ENCODE assay signal across 10 cellular contexts in the genomic region with DNA sequence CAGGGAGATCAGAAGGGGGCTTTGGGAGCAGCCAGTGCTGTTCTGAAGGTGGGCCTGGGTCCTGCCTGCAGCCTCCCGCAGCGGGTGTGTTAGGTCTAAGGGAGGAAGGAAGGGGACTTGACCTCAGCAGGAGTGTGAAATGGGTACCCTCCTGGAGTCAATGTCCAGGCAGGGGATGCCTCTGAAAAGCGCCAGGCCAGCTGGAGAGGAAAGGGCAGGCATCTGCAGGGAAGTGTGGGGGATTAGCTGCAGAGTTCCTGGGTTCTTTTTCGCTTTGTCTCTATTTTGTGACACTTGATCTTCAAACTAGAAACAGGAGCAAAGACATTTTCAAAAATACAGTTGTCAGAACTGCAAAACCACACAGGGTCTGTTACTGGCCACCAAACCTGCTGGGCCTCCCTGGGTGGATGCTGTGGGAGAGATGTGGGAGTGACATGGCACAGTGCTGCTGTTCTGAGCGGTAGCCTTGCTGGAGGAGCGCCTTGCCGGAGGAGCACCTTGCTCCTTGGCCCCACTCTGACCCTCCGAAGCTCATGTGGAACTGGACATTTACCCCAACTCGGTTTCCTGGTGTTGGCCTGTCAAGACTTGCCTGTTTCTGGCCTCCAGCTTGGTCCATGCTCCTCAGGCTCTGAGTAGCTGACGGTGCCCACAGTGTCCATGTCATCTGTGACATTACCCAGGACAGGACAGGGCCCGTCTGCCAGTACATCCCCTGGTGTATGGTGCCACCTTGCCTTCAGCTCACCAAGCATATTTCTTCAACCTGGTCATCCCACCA. TPM values are rescaled to one million over a fixed set of nuclear protein-coding genes. Genes with fewer than 3 reads are reported as not detected.
A peak's percentile ranks its signal among the peaks of the same experiment; 100 is the strongest.
DNase-seq lines count a peak whose midpoint lies in the region; ATAC-seq and TF ChIP-seq lines count a peak whose summit lies in the region.
"Had no signal": no experiment of that assay in that cellular context is flagged by ENCODE, and none has a peak within 500 bp of the region (broad histone marks: within the 10 kb centered on the region; RNA-seq: fewer than 3 reads in every experiment).

No MANE protein-coding gene starts in this region.

- H3K9me3 ChIP-seq in gastroesophageal sphincter: no peaks in the 10 kb centered on the region
- no peaks in the 10 kb centered on the region for H3K9me3 ChIP-seq in spleen

- intact Hi-C loops in activated T-helper 1 cell treated with anti-CD3 and anti-CD28 coated beads, Interleukin-12 subunit alpha, Interleukin-12 subunit beta, Interleukin-2, Interleukin-4 antibody, amounts not matched to agents 30 ng/mL and 10 ng/mL and 1 ng/mL, durations not matched to agents 14 hours and 24 hours and 36 hours (cut with micrococcal nuclease): no loop called here
- intact Hi-C loops in spleen (cut with DNase I; ENCODE audit: low total_unique reads): no loop called here

- H3F3A ChIP-seq in GM23338 (replicated peaks; ENCODE audit: low read depth): no peaks in the 10 kb centered on the region

- no peak overlapping the region for H3K4me2 ChIP-seq in GM23338

- H3K27me3 Mint-ChIP-seq in GM23338 (ENCODE audit: insufficient read depth, low read depth, poor library complexity): peaks cover 4% of the 10 kb centered on the region
- H3K27me3 Mint-ChIP-seq in activated T-helper 1 cell treated with anti-CD3 and anti-CD28 coated beads, Interleukin-12 subunit alpha, Interleukin-12 subunit beta, Interleukin-2, Interleukin-4 antibody, amounts not matched to agents 30 ng/mL and 10 ng/mL and 1 ng/mL, durations not matched to agents 14 hours and 24 hours and 36 hours (ENCODE audit: insufficient read depth): no peaks in the 10 kb centered on the region

- no peak overlapping the region for H3K4me3 Mint-ChIP-seq in GM23338
- H3K4me3 Mint-ChIP-seq in activated T-helper 1 cell treated with anti-CD3 and anti-CD28 coated beads, Interleukin-12 subunit alpha, Interleukin-12 subunit beta, Interleukin-2, Interleukin-4 antibody, amounts not matched to agents 30 ng/mL and 10 ng/mL and 1 ng/mL, durations not matched to agents 14 hours and 24 hours and 36 hours: peak overlapping the region; percentile 37

- peaks cover 30% of the 10 kb centered on the region for H3K4me1 Mint-ChIP-seq in GM23338
- peaks cover 35% of the 10 kb centered on the region for H3K4me1 Mint-ChIP-seq in activated T-helper 1 cell treated with anti-CD3 and anti-CD28 coated beads, Interleukin-12 subunit alpha, Interleukin-12 subunit beta, Interleukin-2, Interleukin-4 antibody, amounts not matched to agents 30 ng/mL and 10 ng/mL and 1 ng/mL, durations not matched to agents 14 hours and 24 hours and 36 hours (ENCODE audit: low read depth)

- TF ChIP-seq CTCF in GM23338 (conservative IDR thresholded peaks at IDR 0.05; ENCODE audit: low read depth in 2 of 2) (no peak), gastroesophageal sphincter (IDR thresholded peaks at IDR 0.05) (no peak), spleen (IDR thresholded peaks at IDR 0.05 in 8 of 11, conservative IDR thresholded peaks at IDR 0.05 in 3 of 11) (no peak), omental fat pad (IDR thresholded peaks at IDR 0.05) (no peak)

- ATAC-seq in GM23338: no peak
- no peak for ATAC-seq in gastroesophageal sphincter
- ATAC-seq in omental fat pad (ENCODE audit: low FRiP score): no peak
- no peak for ATAC-seq in HG03378 (IDR thresholded peaks at IDR 0.05; ENCODE audit: unreplicated experiment)

- H3K4me1 ChIP-seq in GM23338 (ENCODE audit: insufficient read depth) (peaks cover 13% of the 10 kb centered on the region), gastroesophageal sphincter (peaks cover 4 to 84% (median 39%) of the 10 kb centered on the region in 3 donors), spleen (peaks cover 35 to 89% (median 69%) of the 10 kb centered on the region in 6 donors)

- TF ChIP-seq POLR2A in gastroesophageal sphincter (IDR thresholded peaks at IDR 0.05): no peak
- TF ChIP-seq POLR2A in spleen (IDR thresholded peaks at IDR 0.05): no peak

- peaks cover 11% of the 10 kb centered on the region for H4K20me1 ChIP-seq in GM23338 (replicated peaks; ENCODE audit: insufficient read depth)

- H3K36me3 ChIP-seq in GM23338 (ENCODE audit: insufficient read depth) (no peaks in the 10 kb centered on the region; the same call in 1 of the 2 replicates), gastroesophageal sphincter (peaks cover 0 to 28% of the 10 kb centered on the region in 2 donors), spleen (peaks cover 0 to 89% (median 22%) of the 10 kb centered on the region in 6 donors)

- H3K9me2 ChIP-seq in GM23338 (ENCODE audit: insufficient read depth): no peaks in the 10 kb centered on the region

- H2AFZ ChIP-seq in GM23338: no peak overlapping the region

- no peak overlapping the region for H3K27ac ChIP-seq in GM23338 (ENCODE audit: low read depth)
- H3K27ac ChIP-seq in gastroesophageal sphincter: peak overlapping the region in 3 of 4 donors; percentile 70 to 87 (median 74)
- H3K27ac ChIP-seq in spleen: peak overlapping the region in 7 of 8 donors; percentile 51 to 78 (median 71)
- H3K27ac ChIP-seq: VCaP had no signal

- H3K9me3 Mint-ChIP-seq in GM23338: peaks cover under 1% of the 10 kb centered on the region; the same call in 2 of the 3 replicates
- H3K9me3 Mint-ChIP-seq in activated T-helper 1 cell treated with anti-CD3 and anti-CD28 coated beads, Interleukin-12 subunit alpha, Interleukin-12 subunit beta, Interleukin-2, Interleukin-4 antibody, amounts not matched to agents 30 ng/mL and 10 ng/mL and 1 ng/mL, durations not matched to agents 14 hours and 24 hours and 36 hours: no peaks in the 10 kb centered on the region

- peaks cover 23% of the 10 kb centered on the region for H3K36me3 Mint-ChIP-seq in GM23338 (ENCODE audit: low read depth)
- peaks cover 10% of the 10 kb centered on the region for H3K36me3 Mint-ChIP-seq in activated T-helper 1 cell treated with anti-CD3 and anti-CD28 coated beads, Interleukin-12 subunit alpha, Interleukin-12 subunit beta, Interleukin-2, Interleukin-4 antibody, amounts not matched to agents 30 ng/mL and 10 ng/mL and 1 ng/mL, durations not matched to agents 14 hours and 24 hours and 36 hours (ENCODE audit: low read depth)

- no peak for TF ChIP-seq EP300 in gastroesophageal sphincter (IDR thresholded peaks at IDR 0.05)

- H3K27me3 ChIP-seq in GM23338 (ENCODE audit: insufficient read depth) (no peaks in the 10 kb centered on the region), gastroesophageal sphincter (no peaks in the 10 kb centered on the region), spleen (replicated peaks in 1 of 7) (no peaks in the 10 kb centered on the region)

- H3K4me3 ChIP-seq in GM23338: no peak overlapping the region
- no peak overlapping the region for H3K4me3 ChIP-seq in gastroesophageal sphincter
- H3K4me3 ChIP-seq in spleen: no peak overlapping the region

- peak overlapping the region; percentile 42 for H3K27ac Mint-ChIP-seq in GM23338
- peak overlapping the region; percentile 71 for H3K27ac Mint-ChIP-seq in activated T-helper 1 cell treated with anti-CD3 and anti-CD28 coated beads, Interleukin-12 subunit alpha, Interleukin-12 subunit beta, Interleukin-2, Interleukin-4 antibody, amounts not matched to agents 30 ng/mL and 10 ng/mL and 1 ng/mL, durations not matched to agents 14 hours and 24 hours and 36 hours

- peaks cover 66% of the 10 kb centered on the region for H3K79me2 ChIP-seq in GM23338 (replicated peaks; ENCODE audit: insufficient read depth)

- DNase-seq in GM23338 (ENCODE audit: low spot score) (no peak), spleen (no peak), omental fat pad (ENCODE audit: low spot score) (no peak), iPS-NIHi11 (ENCODE audit: low spot score) (no peak)
- no peak for DNase-seq in activated T-helper 1 cell treated with anti-CD3 and anti-CD28 coated beads, Interleukin-12 subunit alpha, Interleukin-12 subunit beta, Interleukin-2, Interleukin-4 antibody, amounts not matched to agents 30 ng/mL and 10 ng/mL and 1 ng/mL, durations not matched to agents 14 hours and 24 hours and 36 hours (ENCODE audit: low spot score)
- DNase-seq: KG1, NCI-H748 treated with DMSO at 0.1 percent for 48 hours had no signal

- 75 to 83% methylated on average over 4 to 6 of the region's 11 CpGs for WGBS in gastroesophageal sphincter (ENCODE audit: low coverage in 1 of 2), 2 donors
- WGBS in spleen, 5 donors: 66 to 85% (median 80%) methylated on average over 8 to 11 of the region's 11 CpGs

TF ChIP-seq in GM23338, 12 proteins besides CTCF, POLR2A, EP300 and RAD21 (continues in another document):
- TF ChIP-seq CREB1 (CRISPR knock-in tag; IDR thresholded peaks at IDR 0.05; ENCODE audit: low read depth): no peak

RNA-seq across cellular contexts. Expression of a gene that starts 25.9 kb away (rescaled TPM):
- 32.0 and 43.5 TPM in 2 replicates for total RNA-seq in GM23338 (2014; rRNA removed; shearing (Covaris generic))
- polyA plus RNA-seq in GM23338 (2016; fragmentation: Nextera tagmentation; extraction: Ambion mirVana) (27.7 and 29.2 TPM in 2 replicates), spleen (10 to 100 TPM; 32.2 to 80.1 (median 78.3) TPM)
- total RNA-seq in activated T-helper 1 cell treated with anti-CD3 and anti-CD28 coated beads, Interleukin-12 subunit alpha, Interleukin-12 subunit beta, Interleukin-2, Interleukin-4 antibody, amounts not matched to agents 30 ng/mL and 10 ng/mL and 1 ng/mL, durations not matched to agents 14 hours and 24 hours and 36 hours: 103 and 110 TPM in 2 replicates
- total RNA-seq in gastroesophageal sphincter (10 to 100 TPM; 30.6 to 62.3 (median 54.3) TPM), spleen (100 to 1,000 TPM in 4 of 7 donors, 10 to 100 TPM in 3; 76.4 to 162 (median 118) TPM), omental fat pad (10 to 100 TPM; 36.5 to 90.5 (median 57.2) TPM)

RNA-seq across cellular contexts. Expression of a gene that starts 37.7 kb away (rescaled TPM):
- total RNA-seq in GM23338 (2014; rRNA removed; shearing (Covaris generic)): 12.1 and 16.0 TPM in 2 replicates
- 2.4 and 2.8 TPM in 2 replicates for polyA plus RNA-seq in GM23338 (2016; fragmentation: Nextera tagmentation; extraction: Ambion mirVana)
- 18.8 and 21.9 TPM in 2 replicates for total RNA-seq in activated T-helper 1 cell treated with anti-CD3 and anti-CD28 coated beads, Interleukin-12 subunit alpha, Interleukin-12 subunit beta, Interleukin-2, Interleukin-4 antibody, amounts not matched to agents 30 ng/mL and 10 ng/mL and 1 ng/mL, durations not matched to agents 14 hours and 24 hours and 36 hours
- 10 to 100 TPM; 25.0 to 44.5 (median 33.9) TPM for total RNA-seq in gastroesophageal sphincter
- 10 to 100 TPM; 20.9 to 40.6 (median 36.0) TPM for total RNA-seq in spleen
- 10 to 100 TPM; 14.0 to 20.8 (median 15.4) TPM for polyA plus RNA-seq in spleen
- total RNA-seq in omental fat pad: 10 to 100 TPM; 19.8 to 45.0 (median 32.9) TPM
